In genomic region chr16:57113042-57113453, GRCh38 we compare ENCODE assay signal across 14 cellular contexts. TPM values are rescaled to one million over a fixed set of nuclear protein-coding genes. Genes with fewer than 3 reads are reported as not detected.
DNase-seq lines count a peak whose midpoint lies in the region; ATAC-seq, FAIRE-seq and TF ChIP-seq lines count a peak whose summit lies in the region.
"Had no signal": no experiment of that assay in that cellular context is flagged by ENCODE, and none has a peak within 500 bp of the region (broad histone marks: within the 10 kb centered on the region; RNA-seq: fewer than 3 reads in every experiment).

No MANE protein-coding gene starts in this region.

- H2BK120ac ChIP-seq in mesenchymal stem cell (ENCODE audit: low read depth, low read length) = no peak overlapping the region

- H3K4me3 ChIP-seq in HEK293 (ENCODE audit: low read depth, low read length) = no peak overlapping the region
- H3K4me3 ChIP-seq in GM12878 = no peak overlapping the region
- no peak overlapping the region for H3K4me3 ChIP-seq in mesenchymal stem cell (ENCODE audit: insufficient read depth in 1 of 2, low read depth in 1 of 2, low read length in 2 of 2)
- H3K4me3 ChIP-seq in mammary epithelial cell (replicated peaks in 1 of 3; ENCODE audit: insufficient read depth in 1 of 3, low read depth in 2 of 3, low read length in 3 of 3) = no peak overlapping the region

- H4K20me1 ChIP-seq in GM12878 (ENCODE audit: control insufficient read depth, insufficient read depth) (no peaks in the 10 kb centered on the region), mammary epithelial cell (ENCODE audit: insufficient read depth, low read length) (no peaks in the 10 kb centered on the region)

- H3K9ac ChIP-seq in GM12878 (ENCODE audit: control insufficient read depth, insufficient read depth, low read length) = no peak overlapping the region
- no peak overlapping the region for H3K9ac ChIP-seq in mesenchymal stem cell (ENCODE audit: low read length)
- no peak overlapping the region for H3K9ac ChIP-seq in mammary epithelial cell (ENCODE audit: insufficient read depth, low read length)

- RAD21 ChIA-PET in GM12878 (lab: Charles Lee; ENCODE audit: unreplicated experiment) = interaction anchor here (1.7 kb wide), 1 partner anchor 20 kb away, joined by 8 read pairs; the partner anchor contains the start of gene CPNE2

- H3K27me3 ChIP-seq in GM12878 (replicated peaks in 1 of 2; ENCODE audit: control insufficient read depth in 2 of 2, insufficient read depth in 2 of 2, low read length in 1 of 2) (no peaks in the 10 kb centered on the region), mesenchymal stem cell (ENCODE audit: control insufficient read depth in 1 of 2, insufficient read depth in 1 of 2, low read length in 2 of 2) (no peaks in the 10 kb centered on the region), mammary epithelial cell (ENCODE audit: insufficient read depth, low read length) (no peaks in the 10 kb centered on the region)

- SMC1A ChIA-PET in GM12878 (lab: Charles Lee; ENCODE audit: uncharacterized antibody, unreplicated experiment) = interaction anchor here (2.3 kb wide), 1 partner anchor 14 kb away, joined by 10 read pairs; no protein-coding TSS in a partner anchor

- TF ChIP-seq RAD21 in GM12878 (IDR thresholded peaks at IDR 0.05; ENCODE audit: insufficient read depth, low read depth, low read length) = no peak

- TF ChIP-seq EP300 in GM12878 (IDR thresholded peaks at IDR 0.05; ENCODE audit: borderline replicate concordance in 1 of 2, control insufficient read depth in 1 of 2, low read depth in 2 of 2, low read length in 2 of 2) = no peak

- POLR2A ChIA-PET in HEK293 (lab: Yijun Ruan, JAX) (no interaction called here), GM12878 (lab: Charles Lee) (interaction anchor here (0.7 to 1.2 kb wide), 3 partner anchors 14 to 68 kb away, joined by 3 read pairs; no protein-coding TSS in a partner anchor)

- no peak overlapping the region for H2AK5ac ChIP-seq in mesenchymal stem cell (ENCODE audit: low read length, severe bottlenecking)

- TF ChIP-seq POLR2A in GM12878 (IDR thresholded peaks at IDR 0.05; ENCODE audit: low read depth, low read length) = no peak

- H4K8ac ChIP-seq in mesenchymal stem cell (ENCODE audit: low read length) = no peak overlapping the region

- H2BK12ac ChIP-seq in mesenchymal stem cell (ENCODE audit: low read length in 2 of 2) = peak overlapping the region in 1 of 2 experiments; percentile 37

- no peak overlapping the region for H2BK5ac ChIP-seq in mesenchymal stem cell (ENCODE audit: low read depth, low read length, poor library complexity, severe bottlenecking)

- no peaks in the 10 kb centered on the region for H3K79me2 ChIP-seq in GM12878 (ENCODE audit: control insufficient read depth, insufficient read depth, low read length)
- H3K79me2 ChIP-seq in mammary epithelial cell (ENCODE audit: insufficient read depth, low read length) = no peaks in the 10 kb centered on the region

- CTCF ChIA-PET in HEK293 (lab: Yijun Ruan, JAX) = no interaction called here
- CTCF ChIA-PET in GM12878 (lab: Yijun Ruan, JAX) = interaction anchor here (0.6 to 3.2 kb wide), 9 partner anchors 10 to 627 kb away, joined by 3 to 15 read pairs (median 3); partner anchors contain the start of gene PSME3IP1
- CTCF ChIA-PET in mammary epithelial cell (lab: Charles Lee; ENCODE audit: low non-redundant PET) = no interaction called here

- FAIRE-seq in GM12878 (lab: Jason Lieb, UNC) = peak; percentile 86

- H3K9me3 ChIP-seq in HEK293 (ENCODE audit: control insufficient read depth, insufficient read depth, low read depth, low read length) (no peaks in the 10 kb centered on the region), GM12878 (replicated peaks; ENCODE audit: control insufficient read depth, insufficient read depth, low read length) (no peaks in the 10 kb centered on the region), mesenchymal stem cell (ENCODE audit: control insufficient read depth, low read length) (no peaks in the 10 kb centered on the region), mammary epithelial cell (replicated peaks; ENCODE audit: insufficient read depth, low read length) (no peaks in the 10 kb centered on the region)

- dilution Hi-C loops in mammary epithelial cell (cut with HindIII; ENCODE audit: low sequenced_read_pairs) = no loop called here

- peak overlapping the region; percentile 38 to 72 for H3K18ac ChIP-seq in mesenchymal stem cell (ENCODE audit: low read depth in 1 of 2, low read length in 2 of 2)

- H3K36me3 ChIP-seq in HEK293 (ENCODE audit: control insufficient read depth in 2 of 2, insufficient read depth in 1 of 2, low read length in 2 of 2) (peaks cover 0 to 3% of the 10 kb centered on the region in 2 experiments; a peak in 1 of 3 replicates), GM12878 (ENCODE audit: control insufficient read depth in 2 of 2, insufficient read depth in 2 of 2, low read length in 1 of 2) (no peaks in the 10 kb centered on the region), mesenchymal stem cell (ENCODE audit: control insufficient read depth in 1 of 2, insufficient read depth in 2 of 2, low read depth in 1 of 2, low read length in 2 of 2) (peaks cover 3 to 37% of the 10 kb centered on the region in 2 experiments), mammary epithelial cell (ENCODE audit: insufficient read depth, low read length) (no peaks in the 10 kb centered on the region)

- peaks cover 3% of the 10 kb centered on the region; the same call in 1 of the 2 replicates for H3K4me1 ChIP-seq in HEK293 (ENCODE audit: control insufficient read depth, insufficient read depth, low read length)
- H3K4me1 ChIP-seq in GM12878 (ENCODE audit: control insufficient read depth, insufficient read depth, low read length) = peaks cover 17% of the 10 kb centered on the region
- peaks cover 22% of the 10 kb centered on the region for H3K4me1 ChIP-seq in mesenchymal stem cell (ENCODE audit: control insufficient read depth, insufficient read depth, low read depth, low read length)
- H3K4me1 ChIP-seq in mammary epithelial cell (ENCODE audit: insufficient read depth, low read length) = no peaks in the 10 kb centered on the region

- H3K23ac ChIP-seq in mesenchymal stem cell (ENCODE audit: low read length in 2 of 2) = no peak overlapping the region

- H3K4me2 ChIP-seq in GM12878 (ENCODE audit: control insufficient read depth, insufficient read depth) (peak overlapping the region; percentile 40), mesenchymal stem cell (ENCODE audit: low read length, poor library complexity, severe bottlenecking) (no peak overlapping the region), mammary epithelial cell (ENCODE audit: insufficient read depth, low read depth, low read length) (no peak overlapping the region)

- ATAC-seq in GM12878 = peak; percentile 34; the same call in 2 of the 3 replicates
- no peak for ATAC-seq in HG02938 (IDR thresholded peaks at IDR 0.05; ENCODE audit: unreplicated experiment)
- ATAC-seq: naive thymus-derived CD4-positive, alpha-beta T cell; stimulated activated memory B cell treated with anti-CD40 and anti-IgM and Interleukin-4, amounts not matched to agents 10 μg/mL and 1 μg/mL and 100 μg/mL, for 72 hours had no signal

- BruUV-seq in GM12878 (replicated peaks; lab: Mats Ljungman, UMichigan) (no TSS peak), mammary epithelial cell (replicated peaks; lab: Mats Ljungman, UMichigan) (no TSS peak)

- TF ChIP-seq CTCF in HEK293 (tag by site-specific recombination; IDR thresholded peaks at IDR 0.05) = no peak
- TF ChIP-seq CTCF in GM12878 (IDR thresholded peaks at IDR 0.05 in 2 of 3, conservative IDR thresholded peaks at IDR 0.05 in 1 of 3; ENCODE audit: control insufficient read depth in 2 of 3, extremely low read depth in 1 of 3, insufficient read depth in 1 of 3, low read depth in 3 of 3, low read length in 3 of 3) = no peak
- no peak for TF ChIP-seq CTCF in mammary epithelial cell (conservative IDR thresholded peaks at IDR 0.05 in 1 of 2, IDR thresholded peaks at IDR 0.05 in 1 of 2; ENCODE audit: extremely low read depth in 1 of 2, insufficient read depth in 1 of 2, low read depth in 1 of 2, low read length in 2 of 2)

- H3K79me1 ChIP-seq in mesenchymal stem cell (replicated peaks; ENCODE audit: low read length, poor library complexity, severe bottlenecking) = peaks cover 12% of the 10 kb centered on the region

- no peak overlapping the region for H4K91ac ChIP-seq in mesenchymal stem cell (ENCODE audit: low read length)

- H2AFZ ChIP-seq in GM12878 (ENCODE audit: control insufficient read depth, low read depth, low read length) = peak overlapping the region; percentile 24; the same call in 1 of the 2 replicates
- H2AFZ ChIP-seq in mesenchymal stem cell (ENCODE audit: low read depth, low read length) = no peak overlapping the region
- no peak overlapping the region for H2AFZ ChIP-seq in mammary epithelial cell (ENCODE audit: low read depth, low read length)

- H3K27ac ChIP-seq in HEK293 (ENCODE audit: extremely low read depth, low read depth, low read length) (no peak overlapping the region), GM12878 (ENCODE audit: control insufficient read depth, insufficient read depth) (peak overlapping the region; percentile 28; the same call in 1 of the 2 replicates), mesenchymal stem cell (ENCODE audit: low read length, poor library complexity, severe bottlenecking) (no peak overlapping the region), mammary epithelial cell (ENCODE audit: insufficient read depth, low read depth, low read length) (no peak overlapping the region)

- DNase-seq in ACHN (peak; percentile 80), GM12878 (ENCODE audit: low read depth, low spot score) (no peak), mesenchymal stem cell (peak; percentile 54), activated gamma-delta T cell treated with Interleukin-2 at 50 U/mL for 16 hours (no peak), mammary epithelial cell (no peak), SIG-M5 treated with dmso at 0.1 percent for 504 hours (lab: John Stamatoyannopoulos, UW; ENCODE audit: unreplicated experiment) (no peak)
- DNase-seq: activated CD4-positive, alpha-beta T cell treated with anti-CD3 and anti-CD28 coated beads, Interleukin-2, amount 50 U/mL, for 48 hours; endodermal cell; MM.1S; naive thymus-derived CD4-positive, alpha-beta T cell; NCI-H774 had no signal

- peak overlapping the region in 1 of 2 experiments; percentile 2 for H3K14ac ChIP-seq in mesenchymal stem cell (ENCODE audit: low read length in 2 of 2)

- 67% methylated on average over 14 of the region's 14 CpGs for WGBS in GM12878 (ENCODE audit: insufficient coverage, insufficient replicate concordance, low lambda C conversion rate, missing lambda C conversion rate)
- WGBS in mesenchymal stem cell = 92% methylated on average over 14 of the region's 14 CpGs
- WGBS in mammary epithelial cell (ENCODE audit: low coverage, missing lambda C conversion rate) = 97% methylated on average over 7 of the region's 14 CpGs

- peak overlapping the region in 1 of 2 experiments; percentile 49 for H3K4ac ChIP-seq in mesenchymal stem cell (ENCODE audit: low read depth in 1 of 2, low read length in 2 of 2)

- H2BK15ac ChIP-seq in mesenchymal stem cell (ENCODE audit: low read depth, poor library complexity, severe bottlenecking) = no peak overlapping the region

- in situ Hi-C loops in ACHN (cut with HindIII; ENCODE audit: low pct_ligation_motif_present, low pct_unique_long_range_greater_than_20kb, low sequenced_read_pairs) (no loop called here), GM12878 (cut with MboI) (no loop called here), mammary epithelial cell (cut with MboI; ENCODE audit: low sequenced_read_pairs in 2 of 2) (no loop called here)

- intact Hi-C loops in GM12878 (cut with micrococcal nuclease; ENCODE audit: unreplicated experiment) = no loop called here
- intact Hi-C loops in mammary epithelial cell (cut with micrococcal nuclease) = no loop called here

RNA-seq across cellular contexts. Expression of gene CPNE2, which starts 20.7 kb away (rescaled TPM):
- total RNA-seq in GM12878 (2013; cell fraction: nucleolus; rRNA removed) = 7.8 and 9.0 TPM in 2 replicates
- total RNA-seq in GM12878 (2014; rRNA removed) = 13.6 and 14.5 TPM in 2 replicates
- 9.8 and 10.5 TPM in 2 replicates for total RNA-seq in GM12878 (2014; rRNA removed; fragmentation: Illumina TruSeq; extraction: Trizol)
- 13.7 and 14.5 TPM in 2 replicates for total RNA-seq in GM12878 (2021)
- polyA plus RNA-seq in GM12878 (2011; ENCODE audit: low read depth) = 5.7 TPM
- polyA plus RNA-seq in GM12878 (2011; rRNA removed) = 3.4 and 7.7 TPM in 2 replicates
- polyA plus RNA-seq in GM12878 (2011; cell fraction: cytosol; rRNA removed) = 8.4 and 10.6 TPM in 2 replicates
- polyA plus RNA-seq in GM12878 (2011; cell fraction: nucleus; rRNA removed) = 4.7 and 6.0 TPM in 2 replicates
- polyA plus RNA-seq in GM12878 (2012) = 7.1 and 12.0 TPM in 2 replicates
- 16.9 and 18.5 TPM in 2 replicates for polyA plus RNA-seq in GM12878 (2014; fragmentation: Illumina TruSeq; extraction: Trizol)
- 1 to 10 TPM; 4.8 to 5.6 TPM for polyA plus RNA-seq in GM12878 (2014; fragmentation: Nextera tagmentation; extraction: Ambion mirVana)
- 22.1 and 23.5 TPM in 2 replicates for polyA plus RNA-seq in GM12878 (2014; rRNA removed)
- 10 to 100 TPM in 1 of 2 experiments, 1 to 10 TPM in 1; 3.1 to 10.0 TPM for polyA plus RNA-seq in GM12878 (2016; fragmentation: Nextera tagmentation; extraction: Ambion mirVana)
- polyA minus RNA-seq in GM12878 (2011; rRNA and poly(A)+ RNA removed) = 5.6 and 8.1 TPM in 2 replicates
- 2.5 and 2.8 TPM in 2 replicates for polyA minus RNA-seq in GM12878 (2011; cell fraction: cytosol; rRNA and poly(A)+ RNA removed)
- polyA minus RNA-seq in GM12878 (2011; cell fraction: nucleus; rRNA and poly(A)+ RNA removed) = 2.1 and 5.5 TPM in 2 replicates
- 37.6 TPM for polyA plus RNA-seq in mesenchymal stem cell (2013, experiment 1 of 2)
- polyA plus RNA-seq in mesenchymal stem cell (2013, experiment 2 of 2) = 39.4 TPM
- total RNA-seq in mammary epithelial cell = 10 to 100 TPM in 1 of 2 donors, 1 to 10 TPM in 1; 7.3 to 24.0 TPM
- 44.5 TPM for polyA plus RNA-seq in mammary epithelial cell
- polyA minus RNA-seq in mammary epithelial cell = 35.7 TPM

Comparison
In these comparisons a context has a peak if more than half of its experiments do, and no peak if none do; other contexts are left out.
1. DNase-seq: peak in ACHN (single experiment) and mesenchymal stem cell (single experiment); none in GM12878 (single experiment), activated gamma-delta T cell treated with Interleukin-2 at 50 U/mL for 16 hours (single experiment), mammary epithelial cell (single experiment) and SIG-M5 treated with dmso at 0.1 percent for 504 hours (single experiment).